Comparison of ENCODE assay signal across 8 cellular contexts in genomic region chr9:110255064-110255416, GRCh38. TPM values are rescaled to one million over a fixed set of nuclear protein-coding genes. Genes with fewer than 3 reads are reported as not detected.
DNase-seq lines count a peak whose midpoint lies in the region; ATAC-seq and TF ChIP-seq lines count a peak whose summit lies in the region.

No MANE protein-coding gene starts in this region.

- H3K4me2 ChIP-seq in BLaER1 treated with 17β-estradiol and CSF1 and Interleukin-3, amounts not matched to agents 10 nM and 100 nM: peak overlapping the region; percentile 74 to 98 (median 90)

- peaks cover 3 to 4% of the 10 kb centered on the region in 2 donors for H3K27me3 Mint-ChIP-seq in natural killer cell treated with Interleukin-12 subunit alpha and Interleukin-12 subunit beta and Interleukin-15 and Interleukin-18, amount 100 ng/mL, for 72 hours

- ATAC-seq in natural killer cell treated with Interleukin-12 subunit alpha and Interleukin-12 subunit beta and Interleukin-15 and Interleukin-18, amount 100 ng/mL, for 72 hours: no peak
- ATAC-seq in HG03469 (IDR thresholded peaks at IDR 0.05; ENCODE audit: unreplicated experiment) (no peak), HG03108 (IDR thresholded peaks at IDR 0.05; ENCODE audit: unreplicated experiment) (no peak), GM21381 (IDR thresholded peaks at IDR 0.05; ENCODE audit: unreplicated experiment) (no peak)

- intact Hi-C loops in dorsolateral prefrontal cortex (cut with DNase I): loop anchor here in 1 of 2 donors (5.0 kb wide), 1 partner anchor 322 kb away; the partner anchor contains the start of gene SVEP1

- peak overlapping the region; percentile 89 for H3K4me3 Mint-ChIP-seq in natural killer cell treated with Interleukin-12 subunit alpha and Interleukin-12 subunit beta and Interleukin-15 and Interleukin-18, amount 100 ng/mL, for 72 hours

- peak overlapping the region; percentile 79 to 96 (median 93) for H3K4me3 ChIP-seq in BLaER1 treated with 17β-estradiol and CSF1 and Interleukin-3, amounts not matched to agents 10 nM and 100 nM
- H3K4me3 ChIP-seq in NB4 (ENCODE audit: low read depth, low read length): peak overlapping the region; percentile 90
- peak overlapping the region; percentile 71 to 98 (median 91) for H3K4me3 ChIP-seq in dorsolateral prefrontal cortex

- H3K27me3 ChIP-seq in BLaER1 treated with 17β-estradiol and CSF1 and Interleukin-3, amounts not matched to agents 10 nM and 100 nM: no peaks in the 10 kb centered on the region
- H3K27me3 ChIP-seq in dorsolateral prefrontal cortex: no peaks in the 10 kb centered on the region

- no peak for TF ChIP-seq POLR2A in NB4 (IDR thresholded peaks at IDR 0.05; ENCODE audit: extremely low read depth, insufficient read length)

- H3K9me3 ChIP-seq in BLaER1 treated with 17β-estradiol and CSF1 and Interleukin-3, amounts not matched to agents 10 nM and 100 nM (replicated peaks in 1 of 11): no peaks in the 10 kb centered on the region

- peaks cover 39 to 43% of the 10 kb centered on the region in 2 donors for H3K4me1 Mint-ChIP-seq in natural killer cell treated with Interleukin-12 subunit alpha and Interleukin-12 subunit beta and Interleukin-15 and Interleukin-18, amount 100 ng/mL, for 72 hours (ENCODE audit: low read depth in 2 of 2)

- peak overlapping the region; percentile 85 to 97 (median 93) for H3K9ac ChIP-seq in BLaER1 treated with 17β-estradiol and CSF1 and Interleukin-3, amounts not matched to agents 10 nM and 100 nM

- peaks cover 27 to 53% (median 30%) of the 10 kb centered on the region in 10 experiments for H3K4me1 ChIP-seq in BLaER1 treated with 17β-estradiol and CSF1 and Interleukin-3, amounts not matched to agents 10 nM and 100 nM

- no peaks in the 10 kb centered on the region for H3K9me3 Mint-ChIP-seq in natural killer cell treated with Interleukin-12 subunit alpha and Interleukin-12 subunit beta and Interleukin-15 and Interleukin-18, amount 100 ng/mL, for 72 hours

- peaks cover 45 to 61% (median 58%) of the 10 kb centered on the region in 11 experiments for H4K20me1 ChIP-seq in BLaER1 treated with 17β-estradiol and CSF1 and Interleukin-3, amounts not matched to agents 10 nM and 100 nM

- H3K36me3 Mint-ChIP-seq in natural killer cell treated with Interleukin-12 subunit alpha and Interleukin-12 subunit beta and Interleukin-15 and Interleukin-18, amount 100 ng/mL, for 72 hours: peaks cover 11% of the 10 kb centered on the region

- peak overlapping the region; percentile 69 to 96 (median 91) for H3K27ac ChIP-seq in BLaER1 treated with 17β-estradiol and CSF1 and Interleukin-3, amounts not matched to agents 10 nM and 100 nM
- H3K27ac ChIP-seq in dorsolateral prefrontal cortex: peak overlapping the region in 56 of 59 donors; percentile 39 to 96 (median 88)

- no peak for TF ChIP-seq CTCF in NB4 (IDR thresholded peaks at IDR 0.05; ENCODE audit: low read depth, low read length)
- no peak for TF ChIP-seq CTCF in dorsolateral prefrontal cortex (IDR thresholded peaks at IDR 0.05 in 54 of 56, conservative IDR thresholded peaks at IDR 0.05 in 2 of 56; ENCODE audit: low read depth in 1 of 56, partially characterized antibody in 56 of 56)

- H3K36me3 ChIP-seq in BLaER1 treated with 17β-estradiol and CSF1 and Interleukin-3, amounts not matched to agents 10 nM and 100 nM: peaks cover 13 to 32% (median 18%) of the 10 kb centered on the region in 11 experiments

- peak overlapping the region; percentile 72 to 86 for H3K27ac Mint-ChIP-seq in natural killer cell treated with Interleukin-12 subunit alpha and Interleukin-12 subunit beta and Interleukin-15 and Interleukin-18, amount 100 ng/mL, for 72 hours

- DNase-seq in NB4 (ENCODE audit: low read depth): no peak
- DNase-seq in dorsolateral prefrontal cortex: no peak
- no peak for DNase-seq in natural killer cell treated with Interleukin-12 subunit alpha and Interleukin-12 subunit beta and Interleukin-15 and Interleukin-18, amount 100 ng/mL, for 72 hours (ENCODE audit: low spot score)
- DNase-seq in NCI-H2081 treated with DMSO at 0.1 percent for 48 hours (lab: John Stamatoyannopoulos, UW): no peak

RNA-seq across cellular contexts. Expression of gene TXN, which starts 1.3 kb away (rescaled TPM):
- 100 to 1,000 TPM in 58 of 120 experiments, 10 to 100 TPM in 62; 47.1 to 137 (median 99.2) TPM for total RNA-seq in dorsolateral prefrontal cortex
- total RNA-seq in natural killer cell treated with Interleukin-12 subunit alpha and Interleukin-12 subunit beta and Interleukin-15 and Interleukin-18, amount 100 ng/mL, for 72 hours: 100 to 1,000 TPM; 193 to 229 TPM

RNA-seq across cellular contexts. Expression of gene C9orf152, which starts 47.1 kb away (rescaled TPM):
- total RNA-seq in dorsolateral prefrontal cortex: under 1 TPM in 17 of 120 experiments, not detected in 103; 0.16 to 0.55 (median 0.22) TPM
- total RNA-seq in natural killer cell treated with Interleukin-12 subunit alpha and Interleukin-12 subunit beta and Interleukin-15 and Interleukin-18, amount 100 ng/mL, for 72 hours: not detected
